Comparison of ENCODE assay signal across 1 cellular context in genomic region chr14:75196468-75196867, GRCh38.
A peak's percentile ranks its signal among the peaks of the same experiment; 100 is the strongest.
TF ChIP-seq lines count a peak whose summit lies in the region.

No MANE protein-coding gene starts in this region.

TF ChIP-seq in HepG2, 621 proteins besides CTCF, POLR2A, EP300 and RAD21 (continued from another document and continues in another):
- TF ChIP-seq ARID5B (CRISPR knock-in tag; IDR thresholded peaks at IDR 0.05) = peak; percentile 95
- TF ChIP-seq ZNF205 (CRISPR knock-in tag; IDR thresholded peaks at IDR 0.05) = peak; percentile 80
- TF ChIP-seq HOXD1 (CRISPR knock-in tag; IDR thresholded peaks at IDR 0.05) = peak; percentile 97
- TF ChIP-seq GFI1 (CRISPR knock-in tag; IDR thresholded peaks at IDR 0.05; ENCODE audit: borderline replicate concordance) = peak; percentile 89
- 0 out of 2 replicates have a peak, but pooled peaks have one; percentile 60 for TF ChIP-seq ZNF629 (CRISPR knock-in tag; conservative IDR thresholded peaks at IDR 0.05)
- peak; percentile 59; the same call in 1 of the 2 replicates for TF ChIP-seq AKAP8 (CRISPR knock-in tag; IDR thresholded peaks at IDR 0.05)
- 0 out of 2 replicates have a peak, but pooled peaks have one; percentile 42 for TF ChIP-seq ZNF335 (CRISPR knock-in tag; IDR thresholded peaks at IDR 0.05)
- TF ChIP-seq BCL3 (CRISPR knock-in tag; IDR thresholded peaks at IDR 0.05) = peak; percentile 80; the same call in 1 of the 2 replicates
- peak; percentile 75; the same call in 1 of the 2 replicates for TF ChIP-seq ZNF747 (CRISPR knock-in tag; IDR thresholded peaks at IDR 0.05; ENCODE audit: borderline replicate concordance)
- TF ChIP-seq ZNF746 (CRISPR knock-in tag; IDR thresholded peaks at IDR 0.05) = peak; percentile 93; the same call in 1 of the 2 replicates
- peak; percentile 100 for TF ChIP-seq ZNF609 (CRISPR knock-in tag; IDR thresholded peaks at IDR 0.05; ENCODE audit: borderline replicate concordance)
- peak; percentile 65; the same call in 1 of the 2 replicates for TF ChIP-seq HMGXB3 (CRISPR knock-in tag; IDR thresholded peaks at IDR 0.05; ENCODE audit: borderline replicate concordance)
- TF ChIP-seq SP140L (CRISPR knock-in tag; IDR thresholded peaks at IDR 0.05; ENCODE audit: borderline replicate concordance) = no peak
- peak in 1 of 2 experiments; percentile 68; a peak in 1 of 4 replicates for TF ChIP-seq HMGXB4 (CRISPR knock-in tag; IDR thresholded peaks at IDR 0.05; ENCODE audit: borderline replicate concordance in 1 of 2, low read depth in 1 of 2)
- TF ChIP-seq ZNF589 (CRISPR knock-in tag; conservative IDR thresholded peaks at IDR 0.05) = 0 out of 2 replicates have a peak, but pooled peaks have one; percentile 29
- 0 out of 2 replicates have a peak, but pooled peaks have one; percentile 13 for TF ChIP-seq PBX2 (CRISPR knock-in tag; IDR thresholded peaks at IDR 0.05)
- peak; percentile 88 for TF ChIP-seq NR2F6 (IDR thresholded peaks at IDR 0.05)
- TF ChIP-seq NR2F6 (CRISPR knock-in tag; IDR thresholded peaks at IDR 0.05) = peak; percentile 91
- TF ChIP-seq NFKBIZ (CRISPR knock-in tag; IDR thresholded peaks at IDR 0.05) = peak; percentile 71; the same call in 1 of the 2 replicates
- TF ChIP-seq MIER2 (CRISPR knock-in tag; IDR thresholded peaks at IDR 0.05) = peak; percentile 63; the same call in 1 of the 2 replicates
- peak; percentile 75; the same call in 1 of the 2 replicates for TF ChIP-seq RXRA (CRISPR knock-in tag; IDR thresholded peaks at IDR 0.05)
- TF ChIP-seq ELF4 (CRISPR knock-in tag; IDR thresholded peaks at IDR 0.05; ENCODE audit: borderline replicate concordance) = 0 out of 2 replicates have a peak, but pooled peaks have one; percentile 41
- TF ChIP-seq IRF2 (CRISPR knock-in tag; IDR thresholded peaks at IDR 0.05) = peak; percentile 86
- TF ChIP-seq MYC (CRISPR knock-in tag; IDR thresholded peaks at IDR 0.05; ENCODE audit: borderline replicate concordance) = 0 out of 2 replicates have a peak, but pooled peaks have one; percentile 50
- peak; percentile 60 for TF ChIP-seq ZNF501 (CRISPR knock-in tag; IDR thresholded peaks at IDR 0.05)
- peak; percentile 29; the same call in 1 of the 2 replicates for TF ChIP-seq CCDC6 (CRISPR knock-in tag; IDR thresholded peaks at IDR 0.05)
- TF ChIP-seq ZNF580 (CRISPR knock-in tag; IDR thresholded peaks at IDR 0.05; ENCODE audit: borderline replicate concordance, low read depth) = 0 out of 2 replicates have a peak, but pooled peaks have one; percentile 54
- peak; percentile 63 for TF ChIP-seq CREM (IDR thresholded peaks at IDR 0.05)
- TF ChIP-seq CREM (CRISPR knock-in tag; IDR thresholded peaks at IDR 0.05) = no peak
- no peak for TF ChIP-seq LBX2 (CRISPR knock-in tag; IDR thresholded peaks at IDR 0.05; ENCODE audit: borderline replicate concordance)
- TF ChIP-seq SOX5 (CRISPR knock-in tag; IDR thresholded peaks at IDR 0.05; ENCODE audit: borderline replicate concordance) = peak; percentile 94
- TF ChIP-seq TBX2 (CRISPR knock-in tag; IDR thresholded peaks at IDR 0.05; ENCODE audit: borderline replicate concordance) = peak; percentile 100
- 0 out of 2 replicates have a peak, but pooled peaks have one; percentile 57 for TF ChIP-seq ZNF605 (CRISPR knock-in tag; IDR thresholded peaks at IDR 0.05)
- 0 out of 2 replicates have a peak, but pooled peaks have one; percentile 22 for TF ChIP-seq ZNF564 (CRISPR knock-in tag; IDR thresholded peaks at IDR 0.05)
- TF ChIP-seq TBP (CRISPR knock-in tag; IDR thresholded peaks at IDR 0.05) = no peak
- no peak for TF ChIP-seq NFKB2 (CRISPR knock-in tag; IDR thresholded peaks at IDR 0.05; ENCODE audit: borderline replicate concordance)
- peak; percentile 98 for TF ChIP-seq HMG20A (CRISPR knock-in tag; IDR thresholded peaks at IDR 0.05; ENCODE audit: borderline replicate concordance)
- 0 out of 2 replicates have a peak, but pooled peaks have one; percentile 71 for TF ChIP-seq ZNF136 (CRISPR knock-in tag; IDR thresholded peaks at IDR 0.05; ENCODE audit: low read depth)
- no peak for TF ChIP-seq ZNF362 (CRISPR knock-in tag; IDR thresholded peaks at IDR 0.05; ENCODE audit: borderline replicate concordance)
- peak in 1 of 2 experiments; percentile 64; a peak in 1 of 4 replicates for TF ChIP-seq KLF16 (CRISPR knock-in tag; IDR thresholded peaks at IDR 0.05)
- peak; percentile 54; the same call in 1 of the 2 replicates for TF ChIP-seq ELF1 (CRISPR knock-in tag; IDR thresholded peaks at IDR 0.05)
- TF ChIP-seq FOXJ3 (CRISPR knock-in tag; IDR thresholded peaks at IDR 0.05; ENCODE audit: borderline replicate concordance) = peak; percentile 83
- peak; percentile 99 for TF ChIP-seq MIXL1 (CRISPR knock-in tag; IDR thresholded peaks at IDR 0.05)
